ENCODE assay signal across 9 cellular contexts in genomic region chr10:86969421-86970041, GRCh38. TPM values are rescaled to one million over a fixed set of nuclear protein-coding genes. Genes with fewer than 3 reads are reported as not detected.
DNase-seq lines count a peak whose midpoint lies in the region; ATAC-seq, FAIRE-seq and TF ChIP-seq lines count a peak whose summit lies in the region.
"Had no signal": no experiment of that assay in that cellular context is flagged by ENCODE, and none has a peak within 500 bp of the region (broad histone marks: within the 10 kb centered on the region; RNA-seq: fewer than 3 reads in every experiment).

No MANE protein-coding gene starts in this region.

- FAIRE-seq in GM12891 (lab: Jason Lieb, UNC) (peak; percentile 13), small intestine (lab: Jason Lieb, UNC) (no peak)

- H3K27ac Mint-ChIP-seq in activated T-helper 17 cell treated with anti-CD3 and anti-CD28 coated beads, Interleukin-2, amount 50 U/mL, for 72 hours = no peak overlapping the region

- no peak overlapping the region for H2AFZ ChIP-seq in hepatocyte

- no peaks in the 10 kb centered on the region for H3K36me3 Mint-ChIP-seq in activated T-helper 17 cell treated with anti-CD3 and anti-CD28 coated beads, Interleukin-2, amount 50 U/mL, for 72 hours (ENCODE audit: low read depth)

- H3K9me3 Mint-ChIP-seq in activated T-helper 17 cell treated with anti-CD3 and anti-CD28 coated beads, Interleukin-2, amount 50 U/mL, for 72 hours = no peaks in the 10 kb centered on the region

- H3K9me3 ChIP-seq in hepatocyte (ENCODE audit: low read depth) = no peaks in the 10 kb centered on the region
- H3K9me3 ChIP-seq in small intestine (ENCODE audit: control insufficient read depth, low read depth) = no peaks in the 10 kb centered on the region
- no peaks in the 10 kb centered on the region for H3K9me3 ChIP-seq in WERI-Rb-1 (ENCODE audit: severe bottlenecking)

- H3K27ac ChIP-seq in hepatocyte = peak overlapping the region; percentile 91
- peak overlapping the region; percentile 85 to 95 for H3K27ac ChIP-seq in small intestine (ENCODE audit: low read depth in 1 of 2, low read length in 1 of 2)
- H3K27ac ChIP-seq in WERI-Rb-1 = no peak overlapping the region

- DNase-seq in GM12891 (ENCODE audit: insufficient read length, low spot score) (no peak), hepatocyte (ENCODE audit: low spot score) (peak; percentile 18), small intestine (peak; percentile 40), NCI-H1930 (lab: John Stamatoyannopoulos, UW) (no peak), WERI-Rb-1 (no peak), AML-193 (lab: John Stamatoyannopoulos, UW) (no peak)
- DNase-seq: effector CD4-positive, alpha-beta T cell had no signal

- peaks cover 33% of the 10 kb centered on the region for H3K4me1 ChIP-seq in hepatocyte (ENCODE audit: insufficient read depth)
- peaks cover 4 to 5% of the 10 kb centered on the region in 2 donors for H3K4me1 ChIP-seq in small intestine (ENCODE audit: control insufficient read depth in 2 of 2, insufficient read depth in 1 of 2, low read depth in 1 of 2, low read length in 1 of 2)

- TF ChIP-seq CTCF in hepatocyte (IDR thresholded peaks at IDR 0.05; ENCODE audit: poor library complexity) = no peak
- no peak for TF ChIP-seq CTCF in WERI-Rb-1 (IDR thresholded peaks at IDR 0.05; ENCODE audit: low read depth, low read length)

- H3K27me3 ChIP-seq in hepatocyte (no peaks in the 10 kb centered on the region), small intestine (ENCODE audit: control insufficient read depth in 2 of 2, insufficient read depth in 2 of 2, low read length in 2 of 2) (no peaks in the 10 kb centered on the region), WERI-Rb-1 (ENCODE audit: insufficient read depth, low read depth, severe bottlenecking) (no peaks in the 10 kb centered on the region)

- WGBS in hepatocyte (ENCODE audit: low lambda C conversion rate, missing lambda C conversion rate) = 78% methylated on average over 8 of the region's 8 CpGs
- 59 to 63% (median 61%) methylated on average over 8 of the region's 8 CpGs for WGBS in small intestine, 3 donors

- peak overlapping the region; percentile 87 for H3K4me2 ChIP-seq in hepatocyte

- no peaks in the 10 kb centered on the region for H3K27me3 Mint-ChIP-seq in activated T-helper 17 cell treated with anti-CD3 and anti-CD28 coated beads, Interleukin-2, amount 50 U/mL, for 72 hours

- peak overlapping the region; percentile 23 for H3K4me3 Mint-ChIP-seq in activated T-helper 17 cell treated with anti-CD3 and anti-CD28 coated beads, Interleukin-2, amount 50 U/mL, for 72 hours

- H3K4me3 ChIP-seq in hepatocyte = no peak overlapping the region
- peak overlapping the region in 1 of 2 donors; percentile 51 for H3K4me3 ChIP-seq in small intestine (ENCODE audit: low read depth in 1 of 2, low read length in 2 of 2)
- no peak overlapping the region for H3K4me3 ChIP-seq in WERI-Rb-1 (ENCODE audit: low read depth, low read length)

- H4K20me1 ChIP-seq in hepatocyte (ENCODE audit: insufficient read depth, poor library complexity, severe bottlenecking) = no peaks in the 10 kb centered on the region

- H3K36me3 ChIP-seq in hepatocyte (replicated peaks; ENCODE audit: insufficient read depth, low read depth) = no peaks in the 10 kb centered on the region
- H3K36me3 ChIP-seq in small intestine (ENCODE audit: control insufficient read depth in 2 of 2, insufficient read depth in 2 of 2, low read length in 2 of 2) = no peaks in the 10 kb centered on the region
- H3K36me3 ChIP-seq in WERI-Rb-1 = no peaks in the 10 kb centered on the region

- peaks cover 22% of the 10 kb centered on the region for H3K4me1 Mint-ChIP-seq in activated T-helper 17 cell treated with anti-CD3 and anti-CD28 coated beads, Interleukin-2, amount 50 U/mL, for 72 hours

- no peaks in the 10 kb centered on the region for H3K9me2 ChIP-seq in hepatocyte (replicated peaks; ENCODE audit: insufficient read depth)

- no peaks in the 10 kb centered on the region for H3K79me2 ChIP-seq in hepatocyte

- ATAC-seq in activated T-helper 17 cell treated with anti-CD3 and anti-CD28 coated beads, Interleukin-2, amount 50 U/mL, for 72 hours (replicated peaks) = no peak
- ATAC-seq in GM21576 (IDR thresholded peaks at IDR 0.05; ENCODE audit: unreplicated experiment) = no peak

- no peak for TF ChIP-seq POLR2A in GM12891 (IDR thresholded peaks at IDR 0.05; ENCODE audit: low read depth, low read length)

TF ChIP-seq in GM12891, 5 proteins besides CTCF, POLR2A, EP300 and RAD21:
- no peak for TF ChIP-seq PAX5 (IDR thresholded peaks at IDR 0.05; ENCODE audit: insufficient read depth, low read length, severe bottlenecking)
- no peak for TF ChIP-seq TAF1 (IDR thresholded peaks at IDR 0.05; ENCODE audit: low read depth, low read length)
- no peak for TF ChIP-seq POLR2AphosphoS5 (IDR thresholded peaks at IDR 0.05; ENCODE audit: low read depth, low read length)
- no peak for TF ChIP-seq SPI1 (IDR thresholded peaks at IDR 0.05; ENCODE audit: low read depth, low read length)
- no peak for TF ChIP-seq POU2F2 (IDR thresholded peaks at IDR 0.05; ENCODE audit: low read depth, low read length)

RNA-seq across cellular contexts. Expression of gene ADIRF, which starts 1.2 kb away (rescaled TPM):
- 2.1 TPM for polyA plus RNA-seq in GM12891 (2012; ENCODE audit: low read depth, missing spikeins)
- not detected for total RNA-seq in activated T-helper 17 cell treated with anti-CD3 and anti-CD28 coated beads, Interleukin-2, amount 50 U/mL, for 72 hours
- not detected in 2 replicates for total RNA-seq in hepatocyte
- polyA plus RNA-seq in hepatocyte (not detected in 2 replicates), small intestine (1,000 to 10,000 TPM in 1 of 3 donors, 100 to 1,000 TPM in 2; 193 to 1,065 (median 750) TPM)

RNA-seq across cellular contexts. Expression of gene SNCG, which starts 11.1 kb away (rescaled TPM):
- 1.1 TPM for polyA plus RNA-seq in GM12891 (2012; ENCODE audit: low read depth, missing spikeins)
- not detected for total RNA-seq in activated T-helper 17 cell treated with anti-CD3 and anti-CD28 coated beads, Interleukin-2, amount 50 U/mL, for 72 hours
- 2.7 and 12.1 TPM in 2 replicates for total RNA-seq in hepatocyte
- polyA plus RNA-seq in hepatocyte (14.6 and 18.5 TPM in 2 replicates), small intestine (10 to 100 TPM in 1 of 3 donors, 1 to 10 TPM in 2; 2.4 to 44.8 (median 4.0) TPM)

RNA-seq across cellular contexts. Expression of gene MMRN2, which starts 12.1 kb away (rescaled TPM):
- polyA plus RNA-seq in GM12891 (2012; ENCODE audit: low read depth, missing spikeins) = 0.50 TPM
- under 1 TPM in 1 of 2 donors, not detected in 1; 0.98 TPM for total RNA-seq in activated T-helper 17 cell treated with anti-CD3 and anti-CD28 coated beads, Interleukin-2, amount 50 U/mL, for 72 hours
- total RNA-seq in hepatocyte = 1.9 and 4.9 TPM in 2 replicates
- polyA plus RNA-seq in hepatocyte = 1.9 and 2.2 TPM in 2 replicates
- 10 to 100 TPM in 1 of 3 donors, 1 to 10 TPM in 1, under 1 TPM in 1; 0.45 to 20.8 (median 1.4) TPM for polyA plus RNA-seq in small intestine

RNA-seq across cellular contexts. Expression of gene FAM25A, which starts 50.6 kb away (rescaled TPM):
- polyA plus RNA-seq in GM12891 (2012; ENCODE audit: low read depth, missing spikeins) = not detected
- total RNA-seq in activated T-helper 17 cell treated with anti-CD3 and anti-CD28 coated beads, Interleukin-2, amount 50 U/mL, for 72 hours = not detected
- not detected in 2 replicates for total RNA-seq in hepatocyte
- polyA plus RNA-seq in hepatocyte = 0.57 TPM in 1 of 2 replicates, not detected in the other
- polyA plus RNA-seq in small intestine = not detected

Comparison
In these comparisons a context has a peak if more than half of its experiments do, and no peak if none do; other contexts are left out.
1. DNase-seq: peak in hepatocyte (single experiment) and small intestine (single experiment); none in GM12891 (single experiment), NCI-H1930 (0 of 2), WERI-Rb-1 (single experiment) and AML-193 (0 of 2).